In genomic region chr2:98087447-98088065, GRCh38 we compare ENCODE assay signal across 8 cellular contexts. TPM values are rescaled to one million over a fixed set of nuclear protein-coding genes. Genes with fewer than 3 reads are reported as not detected.
A peak's percentile ranks its signal among the peaks of the same experiment; 100 is the strongest.
DNase-seq lines count a peak whose midpoint lies in the region; ATAC-seq, FAIRE-seq and TF ChIP-seq lines count a peak whose summit lies in the region.

No MANE protein-coding gene starts in this region.

- 50% methylated on average over 7 of the region's 13 CpGs for WGBS in mesenchymal stem cell
- 55% methylated on average over 13 of the region's 13 CpGs for WGBS in urinary bladder

- FAIRE-seq in HTR-8/SVneo (lab: Jason Lieb, UNC) = no peak

- H3K4me1 ChIP-seq in left ventricle myocardium inferior = peaks cover 19% of the 10 kb centered on the region
- H3K4me1 ChIP-seq in mesenchymal stem cell (ENCODE audit: control insufficient read depth, insufficient read depth, low read depth, low read length) = peaks cover 12% of the 10 kb centered on the region
- H3K4me1 ChIP-seq in urinary bladder (ENCODE audit: insufficient read depth) = no peaks in the 10 kb centered on the region

- H3K27ac ChIP-seq in left ventricle myocardium inferior (replicated peaks) = no peak overlapping the region
- H3K27ac ChIP-seq in mesenchymal stem cell (ENCODE audit: low read length, poor library complexity, severe bottlenecking) = no peak overlapping the region
- H3K27ac ChIP-seq in urinary bladder (ENCODE audit: low read depth) = no peak overlapping the region
- H3K27ac ChIP-seq in WERI-Rb-1 = no peak overlapping the region

- H3K4me3 ChIP-seq in left ventricle myocardium inferior (peak overlapping the region; percentile 70), astrocyte of the spinal cord (ENCODE audit: low read depth, low read length) (peak overlapping the region; percentile 48), mesenchymal stem cell (ENCODE audit: insufficient read depth in 1 of 2, low read depth in 1 of 2, low read length in 2 of 2) (peak overlapping the region; percentile 53 to 79), urinary bladder (ENCODE audit: low read depth, low read length) (peak overlapping the region; percentile 25), WERI-Rb-1 (ENCODE audit: low read depth, low read length) (no peak overlapping the region)

- H2BK120ac ChIP-seq in mesenchymal stem cell (ENCODE audit: low read depth, low read length) = no peak overlapping the region

- ATAC-seq in left cardiac atrium (no peak), HG02852 (IDR thresholded peaks at IDR 0.05; ENCODE audit: unreplicated experiment) (no peak)

- peak overlapping the region; percentile 53 for H2AFZ ChIP-seq in mesenchymal stem cell (ENCODE audit: low read depth, low read length)

- no peak overlapping the region for H3K14ac ChIP-seq in mesenchymal stem cell (ENCODE audit: low read length in 2 of 2)

- H3K4ac ChIP-seq in mesenchymal stem cell (ENCODE audit: low read depth in 1 of 2, low read length in 2 of 2) = no peak overlapping the region

- in situ Hi-C loops in astrocyte of the spinal cord (cut with HindIII; ENCODE audit: low sequenced_read_pairs) = no loop called here

- peak overlapping the region; percentile 41 for H2BK15ac ChIP-seq in mesenchymal stem cell (ENCODE audit: low read depth, poor library complexity, severe bottlenecking)

- no peak overlapping the region for H3K18ac ChIP-seq in mesenchymal stem cell (ENCODE audit: low read depth in 1 of 2, low read length in 2 of 2)

- H2AK5ac ChIP-seq in mesenchymal stem cell (ENCODE audit: low read length, severe bottlenecking) = no peak overlapping the region

- H3K79me1 ChIP-seq in mesenchymal stem cell (replicated peaks; ENCODE audit: low read length, poor library complexity, severe bottlenecking) = no peaks in the 10 kb centered on the region

- H4K8ac ChIP-seq in mesenchymal stem cell (ENCODE audit: low read length) = peak overlapping the region; percentile 12

- no peak for TF ChIP-seq CTCF in left ventricle myocardium inferior (IDR thresholded peaks at IDR 0.05; ENCODE audit: borderline replicate concordance)
- no peak for TF ChIP-seq CTCF in astrocyte of the spinal cord (IDR thresholded peaks at IDR 0.05; ENCODE audit: low read depth, low read length)
- TF ChIP-seq CTCF in WERI-Rb-1 (IDR thresholded peaks at IDR 0.05; ENCODE audit: low read depth, low read length) = no peak

- no peak overlapping the region for H4K91ac ChIP-seq in mesenchymal stem cell (ENCODE audit: low read length)

- H3K23ac ChIP-seq in mesenchymal stem cell (ENCODE audit: low read length in 2 of 2) = no peak overlapping the region

- H3K9ac ChIP-seq in mesenchymal stem cell (ENCODE audit: low read length) = peak overlapping the region; percentile 82

- intact Hi-C loops in left ventricle myocardium inferior (cut with micrococcal nuclease) (no loop called here), left cardiac atrium (cut with DNase I) (no loop called here)

- DNase-seq in left ventricle myocardium inferior = no peak
- no peak for DNase-seq in left cardiac atrium
- DNase-seq in astrocyte of the spinal cord (ENCODE audit: low read depth, low spot score) = no peak
- peak; percentile 18 for DNase-seq in mesenchymal stem cell
- no peak for DNase-seq in WERI-Rb-1
- no peak for DNase-seq in HTR-8/SVneo (ENCODE audit: insufficient read length, low spot score)

- H3K4me2 ChIP-seq in mesenchymal stem cell (ENCODE audit: low read length, poor library complexity, severe bottlenecking) = peak overlapping the region; percentile 74

- H3K36me3 ChIP-seq in left ventricle myocardium inferior (no peaks in the 10 kb centered on the region), mesenchymal stem cell (ENCODE audit: control insufficient read depth in 1 of 2, insufficient read depth in 2 of 2, low read depth in 1 of 2, low read length in 2 of 2) (no peaks in the 10 kb centered on the region), urinary bladder (ENCODE audit: insufficient read depth) (no peaks in the 10 kb centered on the region), WERI-Rb-1 (no peaks in the 10 kb centered on the region)

- H2BK12ac ChIP-seq in mesenchymal stem cell (ENCODE audit: low read length in 2 of 2) = no peak overlapping the region

- H2BK5ac ChIP-seq in mesenchymal stem cell (ENCODE audit: low read depth, low read length, poor library complexity, severe bottlenecking) = no peak overlapping the region

- H3K9me3 ChIP-seq in left ventricle myocardium inferior (replicated peaks) (no peaks in the 10 kb centered on the region), mesenchymal stem cell (ENCODE audit: control insufficient read depth, low read length) (no peaks in the 10 kb centered on the region), WERI-Rb-1 (ENCODE audit: severe bottlenecking) (peaks cover 2% of the 10 kb centered on the region)

- H3K27me3 ChIP-seq in left ventricle myocardium inferior (ENCODE audit: low read depth) (peaks cover 43% of the 10 kb centered on the region), mesenchymal stem cell (ENCODE audit: control insufficient read depth in 1 of 2, insufficient read depth in 1 of 2, low read length in 2 of 2) (peaks cover 37 to 62% of the 10 kb centered on the region in 2 experiments), WERI-Rb-1 (ENCODE audit: insufficient read depth, low read depth, severe bottlenecking) (no peaks in the 10 kb centered on the region)

RNA-seq across cellular contexts. Expression of gene VWA3B, which starts 0.6 kb away (rescaled TPM):
- 0.52 TPM for total RNA-seq in left ventricle myocardium inferior
- total RNA-seq in left cardiac atrium = under 1 TPM in 1 of 2 donors, not detected in 1; 0.50 TPM
- polyA plus RNA-seq in mesenchymal stem cell (2013, experiment 1 of 2) = not detected
- not detected for polyA plus RNA-seq in mesenchymal stem cell (2013, experiment 2 of 2)
- 0.48 TPM for total RNA-seq in urinary bladder
- polyA plus RNA-seq in urinary bladder = 0.11 TPM
